19 cellular contexts compared by ENCODE assay signal in genomic region chr18:46319793-46320192, GRCh38.
"Had no signal": no experiment of that assay in that cellular context is flagged by ENCODE, and none has a peak within 500 bp of the region (broad histone marks: within the 10 kb centered on the region; RNA-seq: fewer than 3 reads in every experiment).

No MANE protein-coding gene starts in this region.

- H3K27ac ChIP-seq: ascending aorta, breast epithelium, foreskin keratinocyte, hepatocyte, lower lobe of right lung, parathyroid adenoma, tibial artery had no signal

- ATAC-seq: activated CD8-positive, alpha-beta T cell treated with anti-CD3 and anti-CD28 coated beads for 36 hours; foreskin keratinocyte; lower lobe of right lung; sciatic nerve had no signal

- FAIRE-seq: TTC549, urothelium cell line had no signal

- DNase-seq: activated CD8-positive, alpha-beta T cell treated with anti-CD3 and anti-CD28 coated beads for 36 hours; activated effector memory CD4-positive, alpha-beta T cell treated with Interleukin-2 at 50 U/mL for 16 hours; activated naive CD4-positive, alpha-beta T cell treated with anti-CD3 and anti-CD28 coated beads, Interleukin-2, amount 10 ng/mL, durations not matched to agents 7 days and 5 days; activated T-cell treated with anti-CD3 and anti-CD28 coated beads, Interleukin-2, amount 50 U/mL, for 1 hour; cerebellar nuclear complex; effector CD4-positive, alpha-beta T cell; foreskin keratinocyte; lower lobe of right lung; stimulated activated CD4-positive, alpha-beta T cell treated with anti-CD3 and anti-CD28 coated beads, Interleukin-4, amount 100 ng/mL, for 4 hours; stimulated activated naive CD4-positive, alpha-beta T cell; substantia nigra; tibial artery had no signal
